In genomic region chr12:109255377-109255776, GRCh38 we compare ENCODE assay signal across 12 cellular contexts. TPM values are rescaled to one million over a fixed set of nuclear protein-coding genes. Genes with fewer than 3 reads are reported as not detected.
DNase-seq lines count a peak whose midpoint lies in the region; FAIRE-seq and TF ChIP-seq lines count a peak whose summit lies in the region.
"Had no signal": no experiment of that assay in that cellular context is flagged by ENCODE, and none has a peak within 500 bp of the region (broad histone marks: within the 10 kb centered on the region; RNA-seq: fewer than 3 reads in every experiment).

No MANE protein-coding gene starts in this region.

- H3K9me3 ChIP-seq in OCI-LY7 (ENCODE audit: low read length) (no peaks in the 10 kb centered on the region), sigmoid colon (peaks cover 0 to 6% (median 5%) of the 10 kb centered on the region in 4 donors)

- H3K4me2 ChIP-seq in OCI-LY7 (ENCODE audit: low read length), result no peak overlapping the region
- H3K4me2 ChIP-seq: A549 had no signal

- intact Hi-C loops in OCI-LY7 (cut with micrococcal nuclease; ENCODE audit: unreplicated experiment) (no loop called here), sigmoid colon (cut with DNase I) (no loop called here)

- no peak overlapping the region for H2AFZ ChIP-seq in OCI-LY7 (ENCODE audit: low read length)

- no peaks in the 10 kb centered on the region for H3K9me2 ChIP-seq in OCI-LY7 (ENCODE audit: insufficient read depth, low read length)

- peaks cover 4% of the 10 kb centered on the region for H3K4me1 Mint-ChIP-seq in T-helper 2 cell treated with Interferon-gamma antibody and Interleukin-4, amounts not matched to agents 5 μg/mL and 100 μg/mL, for 36 hours (ENCODE audit: low read depth)

- H3K36me3 ChIP-seq in OCI-LY7 (ENCODE audit: insufficient read depth, low read length) (peaks cover 3% of the 10 kb centered on the region; the same call in 1 of the 2 replicates), sigmoid colon (peaks cover 69 to 100% (median 82%) of the 10 kb centered on the region in 4 donors)

- H3K4me3 Mint-ChIP-seq in T-helper 2 cell treated with Interferon-gamma antibody and Interleukin-4, amounts not matched to agents 5 μg/mL and 100 μg/mL, for 36 hours, result no peak overlapping the region

- FAIRE-seq in GM12891 (lab: Jason Lieb, UNC), result no peak
- FAIRE-seq: A549 had no signal

- H3K27me3 ChIP-seq in sigmoid colon, result no peaks in the 10 kb centered on the region

- H3K4me1 ChIP-seq in OCI-LY7 (ENCODE audit: insufficient read depth, low read length, poor library complexity, severe bottlenecking), result no peaks in the 10 kb centered on the region
- peaks cover 0 to 9% (median 6%) of the 10 kb centered on the region in 4 donors for H3K4me1 ChIP-seq in sigmoid colon
- H3K4me1 ChIP-seq: A549 had no signal

- H3K36me3 Mint-ChIP-seq in T-helper 2 cell treated with Interferon-gamma antibody and Interleukin-4, amounts not matched to agents 5 μg/mL and 100 μg/mL, for 36 hours (ENCODE audit: low read depth), result peaks cover 28% of the 10 kb centered on the region

- H3K27ac ChIP-seq in OCI-LY7 (ENCODE audit: low read depth, low read length, poor library complexity, severe bottlenecking) (no peak overlapping the region), sigmoid colon (no peak overlapping the region)
- H3K27ac ChIP-seq: A549 had no signal

- peaks cover 32% of the 10 kb centered on the region for H3K9me3 Mint-ChIP-seq in T-helper 2 cell treated with Interferon-gamma antibody and Interleukin-4, amounts not matched to agents 5 μg/mL and 100 μg/mL, for 36 hours

- CTCF ChIA-PET in OCI-LY7 (lab: Charles Lee; ENCODE audit: unreplicated experiment), result no interaction called here

- H3K27me3 Mint-ChIP-seq in T-helper 2 cell treated with Interferon-gamma antibody and Interleukin-4, amounts not matched to agents 5 μg/mL and 100 μg/mL, for 36 hours (ENCODE audit: low read depth), result no peaks in the 10 kb centered on the region

- no peak for TF ChIP-seq EP300 in sigmoid colon (IDR thresholded peaks at IDR 0.05)

- BruUV-seq in OCI-LY7 (replicated peaks; lab: Mats Ljungman, UMichigan), result no TSS peak

- no peak overlapping the region for H3K27ac Mint-ChIP-seq in T-helper 2 cell treated with Interferon-gamma antibody and Interleukin-4, amounts not matched to agents 5 μg/mL and 100 μg/mL, for 36 hours

- no peak overlapping the region for H3K4me3 ChIP-seq in OCI-LY7 (ENCODE audit: low read depth, low read length, poor library complexity, severe bottlenecking)
- no peak overlapping the region for H3K4me3 ChIP-seq in epithelial cell of esophagus (ENCODE audit: low read length)
- H3K4me3 ChIP-seq in sigmoid colon, result no peak overlapping the region
- H3K4me3 ChIP-seq: A549 had no signal

- peak; percentile 22 to 53 for DNase-seq in NCI-H524 (lab: John Stamatoyannopoulos, UW)
- DNase-seq in NCI-H524 treated with DMSO at 0.1 percent for 48 hours (lab: John Stamatoyannopoulos, UW), result no peak
- peak; percentile 11 for DNase-seq in OCI-LY7 (ENCODE audit: low spot score)
- DNase-seq in epithelial cell of esophagus (ENCODE audit: low read depth), result peak; percentile 11
- DNase-seq in sigmoid colon, result peak; percentile 53
- DNase-seq in GM12891 (ENCODE audit: insufficient read length, low spot score), result no peak
- DNase-seq in T-helper 2 cell treated with Interferon-gamma antibody and Interleukin-4, amounts not matched to agents 5 μg/mL and 100 μg/mL, for 36 hours (ENCODE audit: low spot score), result no peak
- no peak for DNase-seq in activated gamma-delta T cell (lab: John Stamatoyannopoulos, UW)
- DNase-seq: activated CD4-positive, CD25-positive, alpha-beta regulatory T cell treated with anti-CD3 and anti-CD28 coated beads, Interleukin-2, amount 50 U/mL, for 72 hours; activated naive CD4-positive, alpha-beta T cell; stimulated activated CD4-positive, alpha-beta T cell treated with anti-CD3 and anti-CD28 coated beads, Interleukin-4, amount 100 ng/mL, for 24 hours had no signal

- TF ChIP-seq POLR2A in sigmoid colon (IDR thresholded peaks at IDR 0.05) (no peak), GM12891 (IDR thresholded peaks at IDR 0.05; ENCODE audit: low read depth, low read length) (no peak)

- H3K79me2 ChIP-seq in OCI-LY7 (ENCODE audit: insufficient read depth, low read depth, low read length), result no peaks in the 10 kb centered on the region

- TF ChIP-seq CTCF in OCI-LY7 (conservative IDR thresholded peaks at IDR 0.05; ENCODE audit: low read length) (peak; percentile 38), epithelial cell of esophagus (IDR thresholded peaks at IDR 0.05; ENCODE audit: insufficient read depth, low read depth, low read length, missing control alignments) (peak; percentile 14), sigmoid colon (IDR thresholded peaks at IDR 0.05) (no peak)

- H4K20me1 ChIP-seq in OCI-LY7 (ENCODE audit: insufficient read depth, low read length), result no peaks in the 10 kb centered on the region

- WGBS in sigmoid colon, 2 donors, result 94 to 95% methylated on average over 5 of the region's 5 CpGs

- POLR2A ChIA-PET in OCI-LY7 (lab: Charles Lee), result no interaction called here

TF ChIP-seq in GM12891, 5 proteins besides CTCF, POLR2A, EP300 and RAD21:
- TF ChIP-seq POU2F2 (IDR thresholded peaks at IDR 0.05; ENCODE audit: low read depth, low read length), result no peak
- TF ChIP-seq PAX5 (IDR thresholded peaks at IDR 0.05; ENCODE audit: insufficient read depth, low read length, severe bottlenecking), result no peak
- TF ChIP-seq SPI1 (IDR thresholded peaks at IDR 0.05; ENCODE audit: low read depth, low read length), result no peak
- no peak for TF ChIP-seq POLR2AphosphoS5 (IDR thresholded peaks at IDR 0.05; ENCODE audit: low read depth, low read length)
- TF ChIP-seq TAF1 (IDR thresholded peaks at IDR 0.05; ENCODE audit: low read depth, low read length), result no peak

RNA-seq across cellular contexts. Expression of gene FOXN4, which starts 53.7 kb away (rescaled TPM):
- 2.7 and 4.3 TPM in 2 replicates for total RNA-seq in OCI-LY7 (2014; rRNA removed; shearing (Covaris generic))
- total RNA-seq in OCI-LY7 (2022) (4.5 and 5.1 TPM in 2 replicates), sigmoid colon (1 to 10 TPM in 1 of 4 donors, under 1 TPM in 1, not detected in 2; 0.41 to 1.9 TPM)
- under 1 TPM in 1 of 3 donors, not detected in 2; 0.06 TPM for polyA plus RNA-seq in sigmoid colon
- polyA plus RNA-seq in GM12891 (2012; ENCODE audit: low read depth, missing spikeins), result not detected

Comparison
In these comparisons a context has a peak if more than half of its experiments do, and no peak if none do; other contexts are left out.
1. DNase-seq: peak in NCI-H524 (2 of 2), OCI-LY7 (single experiment), epithelial cell of esophagus (single experiment) and sigmoid colon (single experiment); none in NCI-H524 treated with DMSO at 0.1 percent for 48 hours (single experiment), GM12891 (single experiment), T-helper 2 cell treated with Interferon-gamma antibody and Interleukin-4, amounts not matched to agents 5 μg/mL and 100 μg/mL, for 36 hours (single experiment) and activated gamma-delta T cell (single experiment).
2. CTCF ChIP-seq: peak in OCI-LY7 (single experiment) and epithelial cell of esophagus (single experiment); none in sigmoid colon (0 of 4).